8 cellular contexts compared by ENCODE assay signal in the genomic region with DNA sequence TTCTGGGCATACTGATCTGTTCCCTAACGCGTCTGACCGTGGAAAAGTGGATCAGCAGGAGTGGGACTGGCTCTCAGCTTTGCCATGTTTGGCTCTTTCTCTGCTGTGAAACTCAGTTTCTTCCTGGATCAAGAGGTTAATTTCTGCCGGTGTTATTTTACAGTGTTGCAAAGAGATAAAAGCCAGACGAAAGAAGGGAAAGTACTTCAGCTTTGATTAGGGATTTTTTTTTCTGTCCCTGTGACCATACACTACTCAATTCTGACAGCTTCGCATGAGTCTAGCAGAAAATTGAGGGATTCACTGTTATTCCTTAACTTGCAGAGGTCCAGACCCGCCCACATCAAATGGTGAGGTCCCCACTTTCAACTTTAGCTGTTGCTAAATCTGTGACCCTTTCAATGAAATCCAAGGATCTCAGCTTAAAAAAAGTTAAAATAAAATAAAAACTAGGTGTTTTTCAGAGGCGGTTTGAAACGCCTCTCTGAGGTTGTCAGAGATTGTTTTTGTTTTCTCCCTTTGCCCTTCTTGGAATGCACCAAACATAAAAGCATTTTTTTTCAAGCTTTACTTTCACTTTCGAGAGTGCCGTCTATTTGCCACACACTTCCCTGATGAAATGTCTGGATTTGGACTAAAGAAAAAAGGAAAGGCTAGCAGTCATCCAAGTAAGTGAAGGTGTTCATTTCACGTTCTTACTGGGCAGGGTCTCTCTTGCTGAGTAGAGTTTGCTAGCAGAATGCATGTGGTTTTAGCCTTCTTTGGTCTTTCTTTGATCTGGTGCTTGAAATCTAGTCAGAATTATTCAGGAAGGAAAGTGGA. TPM values are rescaled to one million over a fixed set of nuclear protein-coding genes. Genes with fewer than 3 reads are reported as not detected.
DNase-seq lines count a peak whose midpoint lies in the region; TF ChIP-seq lines count a peak whose summit lies in the region.

A gene (plus strand): TSS at position 576 of the 822 bp plus-strand sequence. CDS start 7,464 bp downstream, outside the sequence.

- H3K4me3 Mint-ChIP-seq in Calu3 (ENCODE audit: low read depth, unreplicated experiment): peak within 1 kb of the TSS; percentile 65

- H3K4me1 Mint-ChIP-seq in Calu3 (ENCODE audit: low read depth, unreplicated experiment): peaks cover 13% of the 10 kb centered on the region

- in situ Hi-C loops in KBM-7 (cut with MboI; ENCODE audit: low pct_unique_long_range_greater_than_20kb, low sequenced_read_pairs): no loop called here

- H3K27ac Mint-ChIP-seq in Calu3 (ENCODE audit: unreplicated experiment): peak within 1 kb of the TSS; percentile 54

- BruUV-seq in Calu3 (replicated peaks; lab: Mats Ljungman, UMichigan): no TSS peak

- H3K9me3 Mint-ChIP-seq in Calu3 (ENCODE audit: low read depth, unreplicated experiment): no peaks in the 10 kb centered on the region

- no peak for TF ChIP-seq CTCF in Calu3 (IDR thresholded peaks at IDR 0.05; ENCODE audit: unreplicated experiment)

- CTCF ChIA-PET in Calu3 (lab: Charles Lee): interaction anchor here (0.6 to 3.6 kb wide), 7 partner anchors 11 to 81 kb away, joined by 3 to 53 read pairs (median 7); a partner anchor contains a TSS

- DNase-seq in Calu3 (no peak), KBM-7 (peak; percentile 50), astrocyte of the hippocampus (ENCODE audit: low read depth, low spot score) (peak; percentile 69), left kidney (ENCODE audit: low read depth, low spot score) (peak; percentile 57), superior temporal gyrus (ENCODE audit: extremely low spot score) (peak; percentile 44), NCI-H2227 (lab: John Stamatoyannopoulos, UW; ENCODE audit: unreplicated experiment) (no peak), NCI-H2081 (lab: John Stamatoyannopoulos, UW) (no peak)
- DNase-seq in activated CD4-positive, alpha-beta T cell treated with anti-CD3 and anti-CD28 coated beads, Interleukin-2, amount 50 U/mL, for 48 hours: no peak

- H3K27me3 Mint-ChIP-seq in Calu3 (ENCODE audit: unreplicated experiment): no peaks in the 10 kb centered on the region

- intact Hi-C loops in Calu3 (cut with micrococcal nuclease; ENCODE audit: unreplicated experiment): loop anchor here (1.0 to 5.0 kb wide), 2 partner anchors 69 to 134 kb away; no protein-coding TSS in a partner anchor

- no peaks in the 10 kb centered on the region for H3K36me3 Mint-ChIP-seq in Calu3 (ENCODE audit: insufficient read depth, unreplicated experiment)

RNA-seq across cellular contexts. Expression of the gene that starts here (rescaled TPM):
- total RNA-seq in Calu3 (2022): 8.0 and 10.6 TPM in 2 replicates

Comparison
In these comparisons a context has a peak if more than half of its experiments do, and no peak if none do; other contexts are left out.
1. DNase-seq: peak in KBM-7 (single experiment), astrocyte of the hippocampus (single experiment), left kidney (single experiment) and superior temporal gyrus (single experiment); none in Calu3 (single experiment), NCI-H2227 (single experiment), NCI-H2081 (0 of 2) and activated CD4-positive, alpha-beta T cell treated with anti-CD3 and anti-CD28 coated beads, Interleukin-2, amount 50 U/mL, for 48 hours (0 of 2).